22 cellular contexts compared by ENCODE assay signal in the genomic region with DNA sequence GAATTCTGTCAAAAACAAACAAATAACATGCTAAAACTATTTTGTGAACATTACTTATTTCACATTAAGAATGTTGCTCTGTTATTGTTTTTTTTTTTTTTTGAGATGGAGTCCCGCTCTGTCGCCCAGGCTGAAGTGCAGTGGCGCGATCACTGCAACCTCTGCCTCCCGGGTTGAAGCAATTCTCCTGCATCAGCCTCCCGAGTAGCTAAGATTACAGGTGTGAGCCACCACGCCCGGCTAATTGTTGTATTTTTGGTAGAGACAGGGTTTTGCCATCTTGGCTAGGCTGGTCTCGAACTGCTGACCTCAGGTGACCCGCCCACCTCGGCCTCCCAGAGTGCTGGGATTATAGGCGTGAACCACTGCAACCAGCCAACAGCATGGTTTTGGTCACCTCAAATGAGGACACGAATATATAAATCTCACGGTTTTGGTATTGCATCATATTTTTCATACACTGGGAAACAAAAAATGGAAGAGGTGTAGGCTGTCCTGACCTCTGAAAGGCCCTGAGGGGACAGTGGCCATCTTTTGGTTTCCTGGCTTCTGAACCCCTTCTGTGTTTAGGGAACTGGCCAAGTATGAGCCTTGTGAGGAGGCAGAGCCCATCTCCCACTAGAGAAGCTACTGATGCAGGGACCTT. TPM values are rescaled to one million over a fixed set of nuclear protein-coding genes. Genes with fewer than 3 reads are reported as not detected.
A peak's percentile ranks its signal among the peaks of the same experiment; 100 is the strongest.
DNase-seq lines count a peak whose midpoint lies in the region; ATAC-seq and TF ChIP-seq lines count a peak whose summit lies in the region.
"Had no signal": no experiment of that assay in that cellular context is flagged by ENCODE, and none has a peak within 500 bp of the region (broad histone marks: within the 10 kb centered on the region; RNA-seq: fewer than 3 reads in every experiment).

No MANE protein-coding gene starts in this region.

- no peaks in the 10 kb centered on the region for H3K4me1 Mint-ChIP-seq in glutamatergic neuron (ENCODE audit: low read depth, unreplicated experiment)
- no peaks in the 10 kb centered on the region for H3K4me1 Mint-ChIP-seq in type B pancreatic cell (ENCODE audit: unreplicated experiment)
- H3K4me1 Mint-ChIP-seq: CD4-positive, alpha-beta memory T cell had no signal

- H3K27ac Mint-ChIP-seq in glutamatergic neuron (ENCODE audit: unreplicated experiment) (peak overlapping the region; percentile 66), type B pancreatic cell (peak overlapping the region; percentile 76)
- H3K27ac Mint-ChIP-seq: CD4-positive, alpha-beta memory T cell; HFFc6; IgD-negative memory B cell had no signal

- peaks cover 1% of the 10 kb centered on the region for H3K9me3 Mint-ChIP-seq in glutamatergic neuron (ENCODE audit: unreplicated experiment)
- no peaks in the 10 kb centered on the region for H3K9me3 Mint-ChIP-seq in type B pancreatic cell
- H3K9me3 Mint-ChIP-seq: CD4-positive, alpha-beta memory T cell; HFFc6; IgD-negative memory B cell had no signal

- H4K20me1 ChIP-seq in MM.1S (ENCODE audit: insufficient read depth, low read length) = no peaks in the 10 kb centered on the region

- H3K36me3 ChIP-seq in MM.1S (replicated peaks; ENCODE audit: insufficient read depth, low read length) (no peaks in the 10 kb centered on the region), Peyer's patch (no peaks in the 10 kb centered on the region)
- H3K36me3 ChIP-seq: HAP-1 had no signal

- H2AFZ ChIP-seq in MM.1S (ENCODE audit: low read length) = no peak overlapping the region
- H2AFZ ChIP-seq: GM23248, PC-9 had no signal

- H3K4me2 ChIP-seq in MM.1S (ENCODE audit: low read depth, low read length) = no peak overlapping the region
- H3K4me2 ChIP-seq: PC-9 had no signal

- H3K4me3 Mint-ChIP-seq in glutamatergic neuron (ENCODE audit: unreplicated experiment) (no peak overlapping the region), type B pancreatic cell (no peak overlapping the region)
- H3K4me3 Mint-ChIP-seq: CD4-positive, alpha-beta memory T cell; HFFc6; IgD-negative memory B cell had no signal

- DNase-seq in MV-4-11 (lab: John Stamatoyannopoulos, UW) (peak; percentile 47), glutamatergic neuron (no peak), type B pancreatic cell (ENCODE audit: extremely low spot score, unreplicated experiment) (no peak), MM.1S (no peak), Peyer's patch (no peak)
- DNase-seq: CD4-positive, alpha-beta memory T cell; COR-L47; HFFc6; NCI-H1092 treated with DMSO at 0.1 percent for 48 hours; NCI-H1436; NCI-H187 treated with DMSO at 0.1 percent for 48 hours; NCI-H446 treated with DMSO at 0.1 percent for 48 hours; NK-92 treated with Interleukin-12 subunit alpha and Interleukin-12 subunit beta, amount 100 ng/mL, for 24 hours; PC-9; RPMI8226 had no signal

- peak overlapping the region; percentile 57 for H3K27ac ChIP-seq in VCaP
- H3K27ac ChIP-seq in MM.1S (ENCODE audit: low read length) = no peak overlapping the region
- no peak overlapping the region for H3K27ac ChIP-seq in Peyer's patch
- H3K27ac ChIP-seq: GM23248, PC-9 had no signal

- no peak for TF ChIP-seq CTCF in VCaP (conservative IDR thresholded peaks at IDR 0.05)
- no peak for TF ChIP-seq CTCF in glutamatergic neuron (IDR thresholded peaks at IDR 0.05; ENCODE audit: partially characterized antibody, unreplicated experiment)
- no peak for TF ChIP-seq CTCF in type B pancreatic cell (conservative IDR thresholded peaks at IDR 0.05)
- no peak for TF ChIP-seq CTCF in MM.1S (IDR thresholded peaks at IDR 0.05; ENCODE audit: low read length)
- no peak for TF ChIP-seq CTCF in Peyer's patch (IDR thresholded peaks at IDR 0.05)

- H3K4me1 ChIP-seq in MM.1S (ENCODE audit: low read length) (no peaks in the 10 kb centered on the region), Peyer's patch (peaks cover 0 to 5% (median 0%) of the 10 kb centered on the region in 4 donors)
- H3K4me1 ChIP-seq: HAP-1 had no signal

- no peak for TF ChIP-seq POLR2A in Peyer's patch (IDR thresholded peaks at IDR 0.05)

- H3K36me3 Mint-ChIP-seq in glutamatergic neuron (ENCODE audit: unreplicated experiment) (no peaks in the 10 kb centered on the region), type B pancreatic cell (no peaks in the 10 kb centered on the region)
- H3K36me3 Mint-ChIP-seq: CD4-positive, alpha-beta memory T cell; IgD-negative memory B cell had no signal

- H3K9me3 ChIP-seq in MM.1S (replicated peaks; ENCODE audit: insufficient read depth, low read length) (no peaks in the 10 kb centered on the region), Peyer's patch (no peaks in the 10 kb centered on the region)
- H3K9me3 ChIP-seq: HAP-1 had no signal

- H3K27me3 Mint-ChIP-seq in glutamatergic neuron (ENCODE audit: unreplicated experiment) (no peaks in the 10 kb centered on the region), type B pancreatic cell (no peaks in the 10 kb centered on the region)
- H3K27me3 Mint-ChIP-seq: IgD-negative memory B cell had no signal

- no peaks in the 10 kb centered on the region; the same call in 1 of the 2 replicates for H3F3A ChIP-seq in MM.1S (ENCODE audit: insufficient read depth, low read length)

- H3K27me3 ChIP-seq in MM.1S (replicated peaks; ENCODE audit: insufficient read depth, low read length) = peaks cover 16% of the 10 kb centered on the region; the same call in 1 of the 2 replicates
- no peaks in the 10 kb centered on the region for H3K27me3 ChIP-seq in Peyer's patch

- no peak for ATAC-seq in HG03378 (IDR thresholded peaks at IDR 0.05; ENCODE audit: unreplicated experiment)

- H3K4me3 ChIP-seq in MM.1S (ENCODE audit: low read length) = no peak overlapping the region
- no peak overlapping the region for H3K4me3 ChIP-seq in Peyer's patch
- H3K4me3 ChIP-seq: GM23248, HAP-1, PC-9 had no signal

- H3K9me2 ChIP-seq in MM.1S (replicated peaks; ENCODE audit: insufficient read depth, low read length) = no peaks in the 10 kb centered on the region

- no peak overlapping the region for H3K9ac ChIP-seq in MM.1S (ENCODE audit: low read length)
- H3K9ac ChIP-seq: GM23248 had no signal

- no peaks in the 10 kb centered on the region for H3K79me2 ChIP-seq in MM.1S (ENCODE audit: low read length)

RNA-seq across cellular contexts. Expression of a gene that starts 25.5 kb away (rescaled TPM):
- total RNA-seq in glutamatergic neuron (ENCODE audit: unreplicated experiment) (not detected), type B pancreatic cell (ENCODE audit: low replicate concordance) (not detected in 2 replicates), Peyer's patch (under 1 TPM in 1 of 4 donors, not detected in 3; 0.70 TPM)
- total RNA-seq: A673; CD4-positive, alpha-beta memory T cell; GM23248; HFFc6; PC-9; SK-MEL-5 had no signal

RNA-seq across cellular contexts. Expression of a gene that starts 38.1 kb away (rescaled TPM):
- total RNA-seq in glutamatergic neuron (ENCODE audit: unreplicated experiment) = not detected
- 0.34 and 0.45 TPM in 2 replicates for total RNA-seq in type B pancreatic cell (ENCODE audit: low replicate concordance)
- 1 to 10 TPM in 1 of 4 donors, not detected in 3; 1.1 TPM for total RNA-seq in Peyer's patch
- total RNA-seq: CD4-positive, alpha-beta memory T cell; GM23248; HFFc6; PC-9; SK-MEL-5 had no signal

RNA-seq across cellular contexts. Expression of a gene that starts 48.7 kb away (rescaled TPM):
- not detected for total RNA-seq in glutamatergic neuron (ENCODE audit: unreplicated experiment)
- 2.1 and 2.7 TPM in 2 replicates for total RNA-seq in type B pancreatic cell (ENCODE audit: low replicate concordance)
- 1 to 10 TPM in 1 of 4 donors, under 1 TPM in 1, not detected in 2; 0.66 to 1.6 TPM for total RNA-seq in Peyer's patch
- total RNA-seq: A673; CD4-positive, alpha-beta memory T cell; GM23248; HFFc6; SK-MEL-5 had no signal

RNA-seq across cellular contexts. Expression of a gene that starts 51.7 kb away (rescaled TPM):
- total RNA-seq in glutamatergic neuron (ENCODE audit: unreplicated experiment) = not detected
- 1.1 and 2.2 TPM in 2 replicates for total RNA-seq in type B pancreatic cell (ENCODE audit: low replicate concordance)
- total RNA-seq in Peyer's patch = 1 to 10 TPM in 2 of 4 donors, under 1 TPM in 1, not detected in 1; 0.80 to 1.8 (median 1.0) TPM
- total RNA-seq: A673, GM23248, HFFc6, PC-9 had no signal
